ENCODE assay signal across 1 cellular context in genomic region chr19:12720851-12721655, GRCh38.
TF ChIP-seq lines count a peak whose summit lies in the region.

No MANE protein-coding gene starts in this region.

TF ChIP-seq in K562, 482 proteins besides CTCF, POLR2A, EP300 and RAD21 (continued from another document):
- TF ChIP-seq CUX1 (CRISPR knock-in tag; IDR thresholded peaks at IDR 0.05) (no peak), IFI16 (CRISPR knock-in tag; IDR thresholded peaks at IDR 0.05) (no peak), PATZ1 (CRISPR knock-in tag; IDR thresholded peaks at IDR 0.05; ENCODE audit: borderline replicate concordance) (no peak), E2F6 (IDR thresholded peaks at IDR 0.05; ENCODE audit: borderline replicate concordance in 1 of 2, extremely low read depth in 1 of 2, insufficient read depth in 1 of 2, insufficient read length in 1 of 2, low read depth in 1 of 2, low read length in 1 of 2, poor library complexity in 1 of 2, severe bottlenecking in 1 of 2) (peak in 1 of 2 experiments; percentile 24), NRF1 (conservative IDR thresholded peaks at IDR 0.05 in 1 of 2, IDR thresholded peaks at IDR 0.05 in 1 of 2) (peak; percentile 72 to 73), CSDE1 (IDR thresholded peaks at IDR 0.05) (no peak), HNRNPLL (IDR thresholded peaks at IDR 0.05; ENCODE audit: low read depth, low read length, poor library complexity, severe bottlenecking) (no peak), ZBTB49 (CRISPR knock-in tag; IDR thresholded peaks at IDR 0.05; ENCODE audit: borderline replicate concordance) (no peak), ATF6 (CRISPR knock-in tag; IDR thresholded peaks at IDR 0.05) (no peak), ZNF586 (CRISPR knock-in tag; conservative IDR thresholded peaks at IDR 0.05) (no peak), LEF1 (IDR thresholded peaks at IDR 0.05) (no peak), SIN3A (IDR thresholded peaks at IDR 0.05; ENCODE audit: borderline replicate concordance in 2 of 2, control insufficient read depth in 1 of 2, low read depth in 2 of 2, low read length in 2 of 2) (peak in 1 of 2 experiments; percentile 33; a peak in 1 of 4 replicates), ZNF212 (CRISPR knock-in tag; IDR thresholded peaks at IDR 0.05) (no peak), ETV5 (CRISPR knock-in tag; IDR thresholded peaks at IDR 0.05; ENCODE audit: low read depth) (no peak), EHMT2 (IDR thresholded peaks at IDR 0.05) (no peak), ZFP36 (IDR thresholded peaks at IDR 0.05; ENCODE audit: low read depth, low read length, partially characterized antibody) (no peak), ZNF561 (CRISPR knock-in tag; conservative IDR thresholded peaks at IDR 0.05) (no peak), RREB1 (CRISPR knock-in tag; IDR thresholded peaks at IDR 0.05) (no peak), ZNF75A (CRISPR knock-in tag; IDR thresholded peaks at IDR 0.05) (no peak), ARID4B (CRISPR knock-in tag; IDR thresholded peaks at IDR 0.05) (peak; percentile 28; the same call in 1 of the 2 replicates)
